ENCODE assay signal across 24 cellular contexts in genomic region chr15:60315878-60316277, GRCh38.
DNase-seq lines count a peak whose midpoint lies in the region; ATAC-seq and TF ChIP-seq lines count a peak whose summit lies in the region.
"Had no signal": no experiment of that assay in that cellular context is flagged by ENCODE, and none has a peak within 500 bp of the region (broad histone marks: within the 10 kb centered on the region; RNA-seq: fewer than 3 reads in every experiment).

No MANE protein-coding gene starts in this region.

- H3K27me3 Mint-ChIP-seq in stimulated activated naive CD8-positive, alpha-beta T cell treated with anti-CD3 and anti-CD28 coated beads, Interleukin-15, amount 100 ng/mL, for 72 hours: no peaks in the 10 kb centered on the region
- peaks cover 37% of the 10 kb centered on the region for H3K27me3 Mint-ChIP-seq in chondrocyte (ENCODE audit: low read depth)

- H3K4me1 Mint-ChIP-seq in stimulated activated naive CD8-positive, alpha-beta T cell treated with anti-CD3 and anti-CD28 coated beads, Interleukin-15, amount 100 ng/mL, for 72 hours: peaks cover 7% of the 10 kb centered on the region
- no peaks in the 10 kb centered on the region for H3K4me1 Mint-ChIP-seq in chondrocyte (ENCODE audit: low read depth)
- H3K4me1 Mint-ChIP-seq: CD4-positive, alpha-beta memory T cell had no signal

- H4K20me1 ChIP-seq in OCI-LY7 (ENCODE audit: insufficient read depth, low read length): no peaks in the 10 kb centered on the region
- H4K20me1 ChIP-seq: BLaER1 treated with 17β-estradiol and CSF1 and Interleukin-3, amounts not matched to agents 10 nM and 100 nM had no signal

- BruUV-seq in OCI-LY7 (replicated peaks; lab: Mats Ljungman, UMichigan): no TSS peak

- no peak overlapping the region for H3K27ac ChIP-seq in OCI-LY7 (ENCODE audit: low read depth, low read length, poor library complexity, severe bottlenecking)
- H3K27ac ChIP-seq: BLaER1 treated with 17β-estradiol and CSF1 and Interleukin-3, amounts not matched to agents 10 nM and 100 nM; KMS-11; Peyer's patch had no signal

- H3K4me3 Mint-ChIP-seq in stimulated activated naive CD8-positive, alpha-beta T cell treated with anti-CD3 and anti-CD28 coated beads, Interleukin-15, amount 100 ng/mL, for 72 hours: no peak overlapping the region
- H3K4me3 Mint-ChIP-seq in chondrocyte (ENCODE audit: unreplicated experiment): no peak overlapping the region
- H3K4me3 Mint-ChIP-seq: CD4-positive, alpha-beta memory T cell had no signal

- H3K36me3 ChIP-seq in OCI-LY7 (ENCODE audit: insufficient read depth, low read length): no peaks in the 10 kb centered on the region
- H3K36me3 ChIP-seq: BLaER1 treated with 17β-estradiol and CSF1 and Interleukin-3, amounts not matched to agents 10 nM and 100 nM; Peyer's patch had no signal

- CTCF ChIA-PET in OCI-LY7 (lab: Charles Lee; ENCODE audit: unreplicated experiment): no interaction called here

- peaks cover 6 to 10% of the 10 kb centered on the region in 2 donors for H3K9me3 Mint-ChIP-seq in stimulated activated naive CD8-positive, alpha-beta T cell treated with anti-CD3 and anti-CD28 coated beads, Interleukin-15, amount 100 ng/mL, for 72 hours
- no peaks in the 10 kb centered on the region for H3K9me3 Mint-ChIP-seq in chondrocyte (ENCODE audit: low read depth)

- peak; percentile 28 for ATAC-seq in stimulated activated naive CD8-positive, alpha-beta T cell treated with anti-CD3 and anti-CD28 coated beads, Interleukin-15, Interleukin-2, amounts not matched to agents 100 U/mL and 50 U/mL, for 24 hours
- no peak for ATAC-seq in stimulated activated naive CD8-positive, alpha-beta T cell treated with anti-CD3 and anti-CD28 coated beads, Interleukin-15, amount 100 ng/mL, for 72 hours
- ATAC-seq: Right ventricle myocardium inferior had no signal

- H3K36me3 Mint-ChIP-seq in chondrocyte (ENCODE audit: low read depth): peaks cover 2% of the 10 kb centered on the region
- H3K36me3 Mint-ChIP-seq: CD4-positive, alpha-beta memory T cell had no signal

- POLR2A ChIA-PET in OCI-LY7 (lab: Charles Lee): interaction anchor here (0.5 kb wide), 1 partner anchor 1159 kb away, joined by 4 read pairs; no protein-coding TSS in a partner anchor

- intact Hi-C loops in OCI-LY7 (cut with micrococcal nuclease; ENCODE audit: unreplicated experiment): no loop called here

- no peak overlapping the region for H3K4me2 ChIP-seq in OCI-LY7 (ENCODE audit: low read length)
- H3K4me2 ChIP-seq: KMS-11 had no signal

- DNase-seq in activated CD4-positive, alpha-beta T cell treated with anti-CD3 and anti-CD28 coated beads for 48 hours: peak; percentile 10
- no peak for DNase-seq in activated CD4-positive, alpha-beta T cell treated with anti-CD3 and anti-CD28 coated beads, Interleukin-2, amount 50 U/mL, for 4 hours
- DNase-seq in activated naive CD4-positive, alpha-beta T cell treated with anti-CD3 and anti-CD28 coated beads, Interleukin-2, amount 50 U/mL, for 16 hours: peak; percentile 15
- no peak for DNase-seq in activated naive CD4-positive, alpha-beta T cell treated with Interleukin-2 at 50 U/mL for 16 hours
- no peak for DNase-seq in stimulated activated naive CD8-positive, alpha-beta T cell treated with anti-CD3 and anti-CD28 coated beads, Interleukin-15, Interleukin-2, amounts not matched to agents 100 U/mL and 50 U/mL, for 24 hours
- DNase-seq in stimulated activated naive CD8-positive, alpha-beta T cell treated with anti-CD3 and anti-CD28 coated beads, Interleukin-15, amount 100 ng/mL, for 72 hours: no peak
- DNase-seq in OCI-LY7 (ENCODE audit: low spot score): no peak
- no peak for DNase-seq in chondrocyte (ENCODE audit: low spot score)
- DNase-seq: 8988T; Caco-2; CD4-positive, alpha-beta memory T cell; DMS 273 treated with DMSO at 0.1 percent for 48 hours; DMS79 treated with DMSO at 0.1 percent for 48 hours; IMR-90; NCI-H1105 treated with DMSO at 0.1 percent for 48 hours; NCI-H2081; NCI-H2171; NCI-H345; NCI-H774; NK-92 treated with Interleukin-12 subunit alpha and Interleukin-12 subunit beta, amount 100 ng/mL, for 24 hours; Peyer's patch had no signal

- H2AFZ ChIP-seq in OCI-LY7 (ENCODE audit: low read length): no peak overlapping the region

- no peak overlapping the region for H3K27ac Mint-ChIP-seq in stimulated activated naive CD8-positive, alpha-beta T cell treated with anti-CD3 and anti-CD28 coated beads, Interleukin-15, amount 100 ng/mL, for 72 hours
- no peak overlapping the region for H3K27ac Mint-ChIP-seq in chondrocyte (ENCODE audit: unreplicated experiment)
- H3K27ac Mint-ChIP-seq: CD4-positive, alpha-beta memory T cell had no signal

- no peak overlapping the region for H3K4me3 ChIP-seq in OCI-LY7 (ENCODE audit: low read depth, low read length, poor library complexity, severe bottlenecking)
- H3K4me3 ChIP-seq: BLaER1 treated with 17β-estradiol and CSF1 and Interleukin-3, amounts not matched to agents 10 nM and 100 nM; Peyer's patch had no signal

- no peaks in the 10 kb centered on the region for H3K4me1 ChIP-seq in OCI-LY7 (ENCODE audit: insufficient read depth, low read length, poor library complexity, severe bottlenecking)
- H3K4me1 ChIP-seq: Caco-2, Peyer's patch had no signal

- no peaks in the 10 kb centered on the region for H3K9me2 ChIP-seq in OCI-LY7 (ENCODE audit: insufficient read depth, low read length)

- no peaks in the 10 kb centered on the region for H3K9me3 ChIP-seq in OCI-LY7 (ENCODE audit: low read length)
- H3K9me3 ChIP-seq: Caco-2, Peyer's patch had no signal

- H3K79me2 ChIP-seq in OCI-LY7 (ENCODE audit: insufficient read depth, low read depth, low read length): no peaks in the 10 kb centered on the region

- TF ChIP-seq CTCF in OCI-LY7 (conservative IDR thresholded peaks at IDR 0.05; ENCODE audit: low read length): no peak
- no peak for TF ChIP-seq CTCF in chondrocyte (IDR thresholded peaks at IDR 0.05)

Comparison
In these comparisons a context has a peak if more than half of its experiments do, and no peak if none do; other contexts are left out.
1. DNase-seq: peak in activated CD4-positive, alpha-beta T cell treated with anti-CD3 and anti-CD28 coated beads for 48 hours (single experiment) and activated naive CD4-positive, alpha-beta T cell treated with anti-CD3 and anti-CD28 coated beads, Interleukin-2, amount 50 U/mL, for 16 hours (single experiment); none in activated CD4-positive, alpha-beta T cell treated with anti-CD3 and anti-CD28 coated beads, Interleukin-2, amount 50 U/mL, for 4 hours (0 of 2), activated naive CD4-positive, alpha-beta T cell treated with Interleukin-2 at 50 U/mL for 16 hours (single experiment), stimulated activated naive CD8-positive, alpha-beta T cell treated with anti-CD3 and anti-CD28 coated beads, Interleukin-15, Interleukin-2, amounts not matched to agents 100 U/mL and 50 U/mL, for 24 hours (single experiment), stimulated activated naive CD8-positive, alpha-beta T cell treated with anti-CD3 and anti-CD28 coated beads, Interleukin-15, amount 100 ng/mL, for 72 hours (0 of 2), OCI-LY7 (single experiment) and chondrocyte (single experiment).